ENCODE assay signal across 9 cellular contexts in the genomic region with DNA sequence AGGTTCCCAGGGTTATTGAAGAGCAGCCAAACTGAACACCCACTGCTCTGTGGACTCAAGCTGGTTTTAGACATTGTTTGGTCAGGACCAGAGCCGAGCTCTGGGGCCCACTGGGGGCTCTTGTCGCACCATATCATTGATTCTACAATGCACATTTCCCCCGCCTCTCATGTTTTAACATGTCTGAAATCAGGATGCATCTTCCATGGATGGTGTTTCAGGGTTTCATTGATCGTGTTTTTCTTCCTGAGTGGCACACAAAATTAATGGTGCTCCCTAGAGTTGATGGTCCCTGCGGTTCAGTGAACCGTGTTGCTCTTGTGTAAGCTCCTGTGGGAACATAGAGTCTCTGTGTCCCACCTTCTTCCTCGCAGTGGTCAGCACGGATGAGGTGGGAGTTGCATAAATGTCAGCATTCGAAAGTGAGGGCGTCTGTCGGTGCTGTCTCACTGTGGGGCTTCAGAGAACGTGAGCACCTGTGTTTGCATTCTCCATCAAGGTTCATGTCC. TPM values are rescaled to one million over a fixed set of nuclear protein-coding genes. Genes with fewer than 3 reads are reported as not detected.
A peak's percentile ranks its signal among the peaks of the same experiment; 100 is the strongest.
DNase-seq lines count a peak whose midpoint lies in the region; ATAC-seq and TF ChIP-seq lines count a peak whose summit lies in the region.
"Had no signal": no experiment of that assay in that cellular context is flagged by ENCODE, and none has a peak within 500 bp of the region (broad histone marks: within the 10 kb centered on the region; RNA-seq: fewer than 3 reads in every experiment).

No MANE protein-coding gene starts in this region.

- peak overlapping the region; percentile 74 for H3K27ac Mint-ChIP-seq in Caco-2 (ENCODE audit: unreplicated experiment)

- no peak overlapping the region for H3K4me3 ChIP-seq in Caco-2 (ENCODE audit: low read depth, low read length)
- peak overlapping the region; percentile 62 for H3K4me3 ChIP-seq in OCI-LY3 (ENCODE audit: low read length)
- H3K4me3 ChIP-seq in duodenal mucosa (ENCODE audit: low read depth in 1 of 2, low read length in 2 of 2), result peak overlapping the region; percentile 49 to 53
- H3K4me3 ChIP-seq in psoas muscle, result no peak overlapping the region

- no peaks in the 10 kb centered on the region for H3K9me3 Mint-ChIP-seq in Caco-2 (ENCODE audit: unreplicated experiment)
- H3K9me3 Mint-ChIP-seq: mesothelial cell of epicardium had no signal

- H3K27me3 ChIP-seq in Caco-2 (replicated peaks; ENCODE audit: control insufficient read depth, insufficient read depth, low read length) (no peaks in the 10 kb centered on the region), OCI-LY3 (ENCODE audit: low read depth, low read length) (no peaks in the 10 kb centered on the region; the same call in 1 of the 2 replicates), duodenal mucosa (ENCODE audit: control insufficient read depth in 1 of 2, insufficient read depth in 2 of 2, low read length in 2 of 2) (no peaks in the 10 kb centered on the region), psoas muscle (ENCODE audit: insufficient read depth in 3 of 3, low read length in 2 of 3) (no peaks in the 10 kb centered on the region)

- H3K4me2 ChIP-seq in OCI-LY3 (ENCODE audit: low read length), result peak overlapping the region; percentile 88

- H3K9me3 ChIP-seq in Caco-2 (no peaks in the 10 kb centered on the region), OCI-LY3 (ENCODE audit: insufficient read depth, low read length) (no peaks in the 10 kb centered on the region), duodenal mucosa (ENCODE audit: control insufficient read depth in 1 of 2, low read length in 2 of 2) (no peaks in the 10 kb centered on the region), psoas muscle (no peaks in the 10 kb centered on the region)

- 79 to 86% (median 80%) methylated on average over 12 of the region's 12 CpGs for WGBS in psoas muscle, 3 donors

- H3K4me1 ChIP-seq in Caco-2 (peaks cover 41% of the 10 kb centered on the region), OCI-LY3 (ENCODE audit: low read length) (peaks cover 90% of the 10 kb centered on the region), duodenal mucosa (ENCODE audit: control insufficient read depth in 1 of 2, insufficient read depth in 2 of 2, low read length in 2 of 2) (peaks cover 44 to 46% of the 10 kb centered on the region in 2 donors), psoas muscle (peaks cover 66% of the 10 kb centered on the region)

- H3K36me3 ChIP-seq in Caco-2 (ENCODE audit: control insufficient read depth, insufficient read depth, low read length) (no peaks in the 10 kb centered on the region), OCI-LY3 (replicated peaks; ENCODE audit: low read depth, low read length) (peaks cover 4% of the 10 kb centered on the region), duodenal mucosa (ENCODE audit: control insufficient read depth in 1 of 2, insufficient read depth in 2 of 2, low read length in 2 of 2) (no peaks in the 10 kb centered on the region), psoas muscle (ENCODE audit: insufficient read depth in 1 of 2, low read depth in 1 of 2) (no peaks in the 10 kb centered on the region)

- CTCF ChIA-PET in Caco-2 (lab: Charles Lee), result no interaction called here

- peaks cover 27% of the 10 kb centered on the region for H3K4me1 Mint-ChIP-seq in Caco-2 (ENCODE audit: low read depth, unreplicated experiment)

- peak in 2 of 4 donors; percentile 8 to 12 for ATAC-seq in psoas muscle
- no peak for ATAC-seq in GM21737 (IDR thresholded peaks at IDR 0.05; ENCODE audit: unreplicated experiment)
- ATAC-seq in GM21786 (IDR thresholded peaks at IDR 0.05; ENCODE audit: unreplicated experiment), result no peak
- no peak for ATAC-seq in GM18867 (IDR thresholded peaks at IDR 0.05; ENCODE audit: unreplicated experiment)

- peak overlapping the region; percentile 18; the same call in 1 of the 2 replicates for H3K9ac ChIP-seq in OCI-LY3 (ENCODE audit: low read length)
- H3K9ac ChIP-seq in duodenal mucosa (ENCODE audit: low read depth in 1 of 2, low read length in 2 of 2), result no peak overlapping the region

- intact Hi-C loops in Caco-2 (cut with micrococcal nuclease; ENCODE audit: unreplicated experiment), result loop anchor here (2.0 kb wide), 2 partner anchors 36 to 54 kb away; no protein-coding TSS in a partner anchor
- intact Hi-C loops in psoas muscle (cut with DNase I), result loop anchor here in 1 of 2 donors (2.0 to 10.0 kb wide), 2 partner anchors 36 to 110 kb away; no protein-coding TSS in a partner anchor

- H3K27me3 Mint-ChIP-seq in Caco-2 (ENCODE audit: insufficient read depth, unreplicated experiment), result no peaks in the 10 kb centered on the region

- TF ChIP-seq CTCF in Caco-2 (IDR thresholded peaks at IDR 0.05; ENCODE audit: insufficient read depth in 1 of 2, low read depth in 1 of 2, low read length in 1 of 2, severe bottlenecking in 1 of 2, unreplicated experiment in 1 of 2) (no peak), OCI-LY3 (IDR thresholded peaks at IDR 0.05; ENCODE audit: low read depth, low read length) (no peak), psoas muscle (IDR thresholded peaks at IDR 0.05) (no peak)

- no peaks in the 10 kb centered on the region for H3K36me3 Mint-ChIP-seq in Caco-2 (ENCODE audit: insufficient read depth, unreplicated experiment)
- H3K36me3 Mint-ChIP-seq: mesothelial cell of epicardium had no signal

- no peak for DNase-seq in Caco-2
- no peak for DNase-seq in psoas muscle
- no peak for DNase-seq in activated gamma-delta T cell treated with Interleukin-2 at 50 U/mL for 16 hours

- H4K20me1 ChIP-seq in OCI-LY3 (ENCODE audit: insufficient read depth, low read length), result peaks cover 55% of the 10 kb centered on the region

- no peak overlapping the region for H3K4me3 Mint-ChIP-seq in Caco-2 (ENCODE audit: unreplicated experiment)
- H3K4me3 Mint-ChIP-seq: mesothelial cell of epicardium had no signal

- H3K27ac ChIP-seq in OCI-LY3 (ENCODE audit: low read length) (no peak overlapping the region; the same call in 1 of the 2 replicates), duodenal mucosa (ENCODE audit: low read depth, low read length) (peak overlapping the region; percentile 47), psoas muscle (peak overlapping the region; percentile 85)

- BruUV-seq in Caco-2 (replicated peaks; lab: Mats Ljungman, UMichigan), result TSS peak; percentile 43

- peaks cover 79% of the 10 kb centered on the region for H3K79me2 ChIP-seq in OCI-LY3 (ENCODE audit: low read length)

- H2AFZ ChIP-seq in OCI-LY3 (ENCODE audit: low read depth, low read length), result no peak overlapping the region

- POLR2A ChIA-PET in Caco-2 (lab: Charles Lee), result interaction anchor here (0.6 kb wide), 1 partner anchor 563 kb away, joined by 3 read pairs; no protein-coding TSS in a partner anchor

RNA-seq across cellular contexts. Expression of gene GALNT2, which starts 38.3 kb away (rescaled TPM):
- total RNA-seq in Caco-2 (2022), result 54.3 and 62.2 TPM in 2 replicates
- 10 to 100 TPM; 49.4 to 88.7 (median 79.6) TPM for total RNA-seq in psoas muscle
- 10 to 100 TPM; 43.7 to 77.0 (median 63.8) TPM for polyA plus RNA-seq in psoas muscle

Comparison
In these comparisons a context has a peak if more than half of its experiments do, and no peak if none do; other contexts are left out.
1. H3K4me3 ChIP-seq: peak in OCI-LY3 (single experiment) and duodenal mucosa (2 of 2); none in Caco-2 (single experiment) and psoas muscle (single experiment).